In genomic region chr3:63910873-63911272, GRCh38 we compare ENCODE assay signal across 8 cellular contexts. TPM values are rescaled to one million over a fixed set of nuclear protein-coding genes. Genes with fewer than 3 reads are reported as not detected.
DNase-seq lines count a peak whose midpoint lies in the region; ATAC-seq and TF ChIP-seq lines count a peak whose summit lies in the region.

No MANE protein-coding gene starts in this region.

- H3K36me3 ChIP-seq in SJSA1 = peaks cover 40% of the 10 kb centered on the region

- peaks cover 21% of the 10 kb centered on the region for H3K36me3 Mint-ChIP-seq in activated CD4-positive, alpha-beta T cell treated with anti-CD3 and anti-CD28 coated beads, Interleukin-2, amount 10 ng/mL, durations not matched to agents 24 days and 14 days (ENCODE audit: low read depth)
- no peaks in the 10 kb centered on the region for H3K36me3 Mint-ChIP-seq in stimulated activated memory B cell treated with anti-CD40 and anti-IgM and Interleukin-4, amounts not matched to agents 10 μg/mL and 1 μg/mL and 100 μg/mL, for 72 hours

- peak; percentile 73 for DNase-seq in activated CD4-positive, alpha-beta T cell treated with anti-CD3 and anti-CD28 coated beads, Interleukin-2, amount 10 ng/mL, durations not matched to agents 24 days and 14 days
- no peak for DNase-seq in activated CD4-positive, alpha-beta T cell treated with anti-CD3 and anti-CD28 coated beads, Interleukin-2, amount 50 U/mL, for 1 hour
- DNase-seq in SJSA1 (ENCODE audit: low read depth in 1 of 2, low spot score in 2 of 2) = peak in 1 of 2 experiments; percentile 25
- no peak for DNase-seq in fibroblast of villous mesenchyme (ENCODE audit: low read depth)
- no peak for DNase-seq in posterior vena cava (ENCODE audit: low spot score)
- no peak for DNase-seq in mucosa of gallbladder (ENCODE audit: low spot score)

- no peak for TF ChIP-seq CTCF in fibroblast of villous mesenchyme (IDR thresholded peaks at IDR 0.05; ENCODE audit: insufficient read depth, low read depth, low read length)

- peak overlapping the region; percentile 94 for H3K27ac Mint-ChIP-seq in activated CD4-positive, alpha-beta T cell treated with anti-CD3 and anti-CD28 coated beads, Interleukin-2, amount 10 ng/mL, durations not matched to agents 24 days and 14 days
- peak overlapping the region; percentile 88 for H3K27ac Mint-ChIP-seq in stimulated activated memory B cell treated with anti-CD40 and anti-IgM and Interleukin-4, amounts not matched to agents 10 μg/mL and 1 μg/mL and 100 μg/mL, for 72 hours

- no peaks in the 10 kb centered on the region for H3K9me3 Mint-ChIP-seq in activated CD4-positive, alpha-beta T cell treated with anti-CD3 and anti-CD28 coated beads, Interleukin-2, amount 10 ng/mL, durations not matched to agents 24 days and 14 days
- H3K9me3 Mint-ChIP-seq in stimulated activated memory B cell treated with anti-CD40 and anti-IgM and Interleukin-4, amounts not matched to agents 10 μg/mL and 1 μg/mL and 100 μg/mL, for 72 hours = no peaks in the 10 kb centered on the region

- H3K27me3 Mint-ChIP-seq in activated CD4-positive, alpha-beta T cell treated with anti-CD3 and anti-CD28 coated beads, Interleukin-2, amount 10 ng/mL, durations not matched to agents 24 days and 14 days = no peaks in the 10 kb centered on the region
- no peaks in the 10 kb centered on the region for H3K27me3 Mint-ChIP-seq in stimulated activated memory B cell treated with anti-CD40 and anti-IgM and Interleukin-4, amounts not matched to agents 10 μg/mL and 1 μg/mL and 100 μg/mL, for 72 hours

- peak overlapping the region; percentile 90 for H3K4me3 Mint-ChIP-seq in activated CD4-positive, alpha-beta T cell treated with anti-CD3 and anti-CD28 coated beads, Interleukin-2, amount 10 ng/mL, durations not matched to agents 24 days and 14 days
- H3K4me3 Mint-ChIP-seq in stimulated activated memory B cell treated with anti-CD40 and anti-IgM and Interleukin-4, amounts not matched to agents 10 μg/mL and 1 μg/mL and 100 μg/mL, for 72 hours = peak overlapping the region; percentile 81

- H3K4me1 Mint-ChIP-seq in activated CD4-positive, alpha-beta T cell treated with anti-CD3 and anti-CD28 coated beads, Interleukin-2, amount 10 ng/mL, durations not matched to agents 24 days and 14 days = peaks cover 34% of the 10 kb centered on the region
- H3K4me1 Mint-ChIP-seq in stimulated activated memory B cell treated with anti-CD40 and anti-IgM and Interleukin-4, amounts not matched to agents 10 μg/mL and 1 μg/mL and 100 μg/mL, for 72 hours = peaks cover 37% of the 10 kb centered on the region

- no peaks in the 10 kb centered on the region for H3K9me3 ChIP-seq in SJSA1 (replicated peaks)

- H3K4me3 ChIP-seq in SJSA1 (peak overlapping the region; percentile 100), fibroblast of villous mesenchyme (ENCODE audit: low read depth, low read length) (peak overlapping the region; percentile 74)

- no peak for ATAC-seq in stimulated activated memory B cell treated with anti-CD40 and anti-IgM and Interleukin-4, amounts not matched to agents 10 μg/mL and 1 μg/mL and 100 μg/mL, for 72 hours
- ATAC-seq in GM21528 (IDR thresholded peaks at IDR 0.05; ENCODE audit: low FRiP score, unreplicated experiment) = no peak

- H3K27me3 ChIP-seq in SJSA1 (replicated peaks) = no peaks in the 10 kb centered on the region

- intact Hi-C loops in activated CD4-positive, alpha-beta T cell treated with anti-CD3 and anti-CD28 coated beads, Interleukin-2, amount 10 ng/mL, durations not matched to agents 24 days and 14 days (cut with micrococcal nuclease) = loop anchor here (1.0 kb wide), 3 partner anchors 11 to 56 kb away; no protein-coding TSS in a partner anchor
- intact Hi-C loops in posterior vena cava (cut with DNase I) = loop anchor here (10.0 kb wide), 1 partner anchor 84 kb away; no protein-coding TSS in a partner anchor

- H3K27ac ChIP-seq in SJSA1 = peak overlapping the region; percentile 98

- H3K4me1 ChIP-seq in SJSA1 (replicated peaks) = peaks cover 39% of the 10 kb centered on the region

RNA-seq across cellular contexts. Expression of gene SCAANT1, which starts 1.3 kb away (rescaled TPM):
- not detected in 2 replicates for total RNA-seq in activated CD4-positive, alpha-beta T cell treated with anti-CD3 and anti-CD28 coated beads, Interleukin-2, amount 10 ng/mL, durations not matched to agents 24 days and 14 days
- total RNA-seq in SJSA1 (2014; rRNA removed; shearing (Covaris generic)) = not detected in 2 replicates
- total RNA-seq in fibroblast of villous mesenchyme = not detected in 2 replicates
- total RNA-seq in posterior vena cava = not detected
- total RNA-seq in mucosa of gallbladder = not detected

RNA-seq across cellular contexts. Expression of gene ATXN7, which starts 47.2 kb away (rescaled TPM):
- total RNA-seq in activated CD4-positive, alpha-beta T cell treated with anti-CD3 and anti-CD28 coated beads, Interleukin-2, amount 10 ng/mL, durations not matched to agents 24 days and 14 days = 37.8 and 39.6 TPM in 2 replicates
- 7.1 and 14.9 TPM in 2 replicates for total RNA-seq in SJSA1 (2014; rRNA removed; shearing (Covaris generic))
- total RNA-seq in fibroblast of villous mesenchyme (12.9 and 14.7 TPM in 2 replicates), posterior vena cava (10 to 100 TPM; 25.5 to 31.0 TPM), mucosa of gallbladder (33.0 TPM)

RNA-seq across cellular contexts. Expression of gene THOC7, which starts 47.3 kb away (rescaled TPM):
- total RNA-seq in activated CD4-positive, alpha-beta T cell treated with anti-CD3 and anti-CD28 coated beads, Interleukin-2, amount 10 ng/mL, durations not matched to agents 24 days and 14 days = 106 and 109 TPM in 2 replicates
- 86.2 and 140 TPM in 2 replicates for total RNA-seq in SJSA1 (2014; rRNA removed; shearing (Covaris generic))
- total RNA-seq in fibroblast of villous mesenchyme (46.1 and 47.9 TPM in 2 replicates), posterior vena cava (10 to 100 TPM; 69.7 to 74.3 TPM), mucosa of gallbladder (48.3 TPM)
